ENCODE assay signal across 13 cellular contexts in genomic region chr1:230517786-230518185, GRCh38.
DNase-seq lines count a peak whose midpoint lies in the region; ATAC-seq and TF ChIP-seq lines count a peak whose summit lies in the region.
"Had no signal": no experiment of that assay in that cellular context is flagged by ENCODE, and none has a peak within 500 bp of the region (broad histone marks: within the 10 kb centered on the region; RNA-seq: fewer than 3 reads in every experiment).

No MANE protein-coding gene starts in this region.

- DNase-seq in Ammon's horn (ENCODE audit: low spot score) (peak; percentile 45), NCI-H128 (lab: John Stamatoyannopoulos, UW; ENCODE audit: unreplicated experiment) (peak; percentile 72), NCI-H524 treated with DMSO at 0.1 percent for 48 hours (lab: John Stamatoyannopoulos, UW) (peak; percentile 31), head of caudate nucleus (peak in 32 of 42 donors; percentile 13 to 80 (median 29)), osteocyte (ENCODE audit: extremely low spot score, unreplicated experiment) (no peak), cortex of kidney (lab: John Stamatoyannopoulos, UW) (no peak)
- DNase-seq: activated CD4-positive, alpha-beta T cell treated with anti-CD3 and anti-CD28 coated beads for 1 hour; aorta; DND-41; effector CD4-positive, alpha-beta T cell had no signal

- H3K36me3 Mint-ChIP-seq in osteocyte (ENCODE audit: unreplicated experiment), result no peaks in the 10 kb centered on the region

- no peaks in the 10 kb centered on the region for H3K4me1 Mint-ChIP-seq in osteocyte (ENCODE audit: unreplicated experiment)

- no peak overlapping the region for H3K27ac Mint-ChIP-seq in osteocyte (ENCODE audit: unreplicated experiment)

- TF ChIP-seq CTCF in osteocyte (IDR thresholded peaks at IDR 0.05), result no peak

- H3K27me3 Mint-ChIP-seq in osteocyte (ENCODE audit: unreplicated experiment), result peaks cover 39% of the 10 kb centered on the region

- intact Hi-C loops in head of caudate nucleus (cut with DNase I), result no loop called here

- H3K9me3 Mint-ChIP-seq in osteocyte (ENCODE audit: unreplicated experiment), result no peaks in the 10 kb centered on the region

- H3K4me3 Mint-ChIP-seq in osteocyte (ENCODE audit: unreplicated experiment), result no peak overlapping the region

- ATAC-seq in GM18907 (IDR thresholded peaks at IDR 0.05; ENCODE audit: unreplicated experiment), result no peak
- no peak for ATAC-seq in HG03280 (IDR thresholded peaks at IDR 0.05; ENCODE audit: unreplicated experiment)
- ATAC-seq: K562 had no signal

Comparison
In these comparisons a context has a peak if more than half of its experiments do, and no peak if none do; other contexts are left out.
1. DNase-seq: peak in Ammon's horn (single experiment), NCI-H128 (single experiment), NCI-H524 treated with DMSO at 0.1 percent for 48 hours (single experiment) and head of caudate nucleus (32 of 42); none in osteocyte (single experiment) and cortex of kidney (single experiment).